In the genomic region with DNA sequence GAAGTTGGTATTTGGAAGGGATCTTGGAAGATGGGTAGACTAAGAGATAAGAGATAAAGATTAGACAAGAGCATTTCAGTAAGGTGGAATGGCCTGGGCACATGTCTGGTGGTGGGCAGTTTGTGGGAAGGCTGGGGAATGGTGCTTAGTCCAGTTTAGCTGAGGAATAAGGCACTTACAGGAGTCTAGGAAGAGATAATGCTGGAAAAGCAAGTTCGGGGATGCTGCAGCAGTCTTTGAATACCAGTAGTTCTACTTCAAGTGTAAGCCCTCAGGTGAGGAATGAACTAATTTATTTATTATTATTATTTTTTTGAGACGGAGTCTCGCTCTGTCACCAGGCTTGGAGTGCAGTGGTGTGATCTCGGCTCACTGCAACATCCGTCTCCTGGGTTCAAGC, we compare ENCODE assay signal across 2 cellular contexts. TPM values are rescaled to one million over a fixed set of nuclear protein-coding genes. Genes with fewer than 3 reads are reported as not detected.
"Had no signal": no experiment of that assay in that cellular context is flagged by ENCODE, and none has a peak within 500 bp of the region (broad histone marks: within the 10 kb centered on the region; RNA-seq: fewer than 3 reads in every experiment).

No MANE protein-coding gene starts in this region.

RNA-seq across cellular contexts. Expression of a gene that starts 22.6 kb away (rescaled TPM):
- total RNA-seq: HT-29 had no signal
- polyA plus RNA-seq: IgD-negative memory B cell had no signal
